ENCODE assay signal across 2 cellular contexts in genomic region chr3:184771158-184771730, GRCh38.
TF ChIP-seq lines count a peak whose summit lies in the region.

No MANE protein-coding gene starts in this region.

TF ChIP-seq in liver, 16 proteins besides CTCF, POLR2A, EP300 and RAD21:
- no peak for TF ChIP-seq YY1 (IDR thresholded peaks at IDR 0.05)
- TF ChIP-seq FOXA2 (IDR thresholded peaks at IDR 0.05) = no peak
- no peak for TF ChIP-seq GABPA (IDR thresholded peaks at IDR 0.05 in 1 of 2, conservative IDR thresholded peaks at IDR 0.05 in 1 of 2)
- TF ChIP-seq EGR1 (IDR thresholded peaks at IDR 0.05; ENCODE audit: low read depth in 2 of 2) = no peak
- no peak for TF ChIP-seq ATF3 (IDR thresholded peaks at IDR 0.05)
- TF ChIP-seq JUND (IDR thresholded peaks at IDR 0.05) = no peak
- no peak for TF ChIP-seq HNF4G (IDR thresholded peaks at IDR 0.05)
- peak in 1 of 2 donors; percentile 19 for TF ChIP-seq RXRA (IDR thresholded peaks at IDR 0.05)
- no peak for TF ChIP-seq REST (IDR thresholded peaks at IDR 0.05)
- peak; percentile 79 for TF ChIP-seq NR2F2 (IDR thresholded peaks at IDR 0.05)
- TF ChIP-seq, protein P1, sequence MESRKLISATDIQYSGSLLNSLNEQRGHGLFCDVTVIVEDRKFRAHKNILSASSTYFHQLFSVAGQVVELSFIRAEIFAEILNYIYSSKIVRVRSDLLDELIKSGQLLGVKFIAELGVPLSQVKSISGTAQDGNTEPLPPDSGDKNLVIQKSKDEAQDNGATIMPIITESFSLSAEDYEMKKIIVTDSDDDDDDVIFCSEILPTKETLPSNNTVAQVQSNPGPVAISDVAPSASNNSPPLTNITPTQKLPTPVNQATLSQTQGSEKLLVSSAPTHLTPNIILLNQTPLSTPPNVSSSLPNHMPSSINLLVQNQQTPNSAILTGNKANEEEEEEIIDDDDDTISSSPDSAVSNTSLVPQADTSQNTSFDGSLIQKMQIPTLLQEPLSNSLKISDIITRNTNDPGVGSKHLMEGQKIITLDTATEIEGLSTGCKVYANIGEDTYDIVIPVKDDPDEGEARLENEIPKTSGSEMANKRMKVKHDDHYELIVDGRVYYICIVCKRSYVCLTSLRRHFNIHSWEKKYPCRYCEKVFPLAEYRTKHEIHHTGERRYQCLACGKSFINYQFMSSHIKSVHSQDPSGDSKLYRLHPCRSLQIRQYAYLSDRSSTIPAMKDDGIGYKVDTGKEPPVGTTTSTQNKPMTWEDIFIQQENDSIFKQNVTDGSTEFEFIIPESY (IDR thresholded peaks at IDR 0.05) = no peak

TF ChIP-seq in HepG2, 621 proteins besides CTCF, POLR2A, EP300 and RAD21:
- no peak for TF ChIP-seq GPN1 (CRISPR knock-in tag; IDR thresholded peaks at IDR 0.05; ENCODE audit: borderline replicate concordance)
- no peak for TF ChIP-seq ZNF17 (CRISPR knock-in tag; IDR thresholded peaks at IDR 0.05)
- no peak for TF ChIP-seq TARDBP (CRISPR knock-in tag; IDR thresholded peaks at IDR 0.05)
- TF ChIP-seq CAMTA2 (CRISPR knock-in tag; IDR thresholded peaks at IDR 0.05; ENCODE audit: borderline replicate concordance) = no peak
- TF ChIP-seq ETV6 (CRISPR knock-in tag; conservative IDR thresholded peaks at IDR 0.05) = no peak
- no peak for TF ChIP-seq HIVEP1 (CRISPR knock-in tag; IDR thresholded peaks at IDR 0.05)
- TF ChIP-seq PLRG1 (conservative IDR thresholded peaks at IDR 0.05) = no peak
- no peak for TF ChIP-seq ZNF891 (CRISPR knock-in tag; IDR thresholded peaks at IDR 0.05)
- TF ChIP-seq SMAD9 (CRISPR knock-in tag; IDR thresholded peaks at IDR 0.05) = no peak
- TF ChIP-seq U2AF2 (IDR thresholded peaks at IDR 0.05; ENCODE audit: low read depth, low read length) = no peak
- TF ChIP-seq ZNF264 (CRISPR knock-in tag; IDR thresholded peaks at IDR 0.05) = no peak
- TF ChIP-seq ARNT (IDR thresholded peaks at IDR 0.05) = no peak
- TF ChIP-seq AGO2 (optimal IDR thresholded peaks at IDR 0.05; ENCODE audit: low read depth, low read length) = no peak
- no peak for TF ChIP-seq SMAD1 (CRISPR knock-in tag; IDR thresholded peaks at IDR 0.05; ENCODE audit: borderline replicate concordance, low read depth)
- TF ChIP-seq ZBTB42 (CRISPR knock-in tag; IDR thresholded peaks at IDR 0.05) = no peak
- TF ChIP-seq ZNF672 (CRISPR knock-in tag; IDR thresholded peaks at IDR 0.05) = no peak
